ENCODE assay signal across 1 cellular context in genomic region chr3:129211772-129212171, GRCh38.
TF ChIP-seq lines count a peak whose summit lies in the region.

No MANE protein-coding gene starts in this region.

TF ChIP-seq in HepG2, 621 proteins besides CTCF, POLR2A, EP300 and RAD21 (continued from another document and continues in another):
- TF ChIP-seq HMGXB4 (CRISPR knock-in tag; IDR thresholded peaks at IDR 0.05; ENCODE audit: borderline replicate concordance in 1 of 2, low read depth in 1 of 2) (no peak), POGZ (CRISPR knock-in tag; IDR thresholded peaks at IDR 0.05) (no peak), TBX2 (CRISPR knock-in tag; IDR thresholded peaks at IDR 0.05; ENCODE audit: borderline replicate concordance) (no peak), PHF8 (CRISPR knock-in tag; IDR thresholded peaks at IDR 0.05) (peak; percentile 30; the same call in 1 of the 2 replicates), ZNF34 (CRISPR knock-in tag; IDR thresholded peaks at IDR 0.05; ENCODE audit: borderline replicate concordance) (no peak), SKIL (CRISPR knock-in tag; IDR thresholded peaks at IDR 0.05; ENCODE audit: borderline replicate concordance) (no peak), ELF4 (CRISPR knock-in tag; IDR thresholded peaks at IDR 0.05; ENCODE audit: borderline replicate concordance) (no peak), BRD4 (CRISPR knock-in tag; IDR thresholded peaks at IDR 0.05) (no peak), RERE (CRISPR knock-in tag; IDR thresholded peaks at IDR 0.05; ENCODE audit: low read depth) (no peak), ZNF224 (CRISPR knock-in tag; IDR thresholded peaks at IDR 0.05) (no peak), ZNF687 (CRISPR knock-in tag; IDR thresholded peaks at IDR 0.05) (peak; percentile 64), ZNF724P (CRISPR knock-in tag; IDR thresholded peaks at IDR 0.05; ENCODE audit: borderline replicate concordance) (no peak), UBTF (CRISPR knock-in tag; IDR thresholded peaks at IDR 0.05) (0 out of 2 replicates have a peak, but pooled peaks have one; percentile 18), ARID4A (CRISPR knock-in tag; IDR thresholded peaks at IDR 0.05; ENCODE audit: borderline replicate concordance) (no peak), ZNF468 (CRISPR knock-in tag; IDR thresholded peaks at IDR 0.05) (no peak), ZNF256 (CRISPR knock-in tag; conservative IDR thresholded peaks at IDR 0.05) (no peak), TAF15 (IDR thresholded peaks at IDR 0.05; ENCODE audit: low read depth, low read length, poor library complexity, severe bottlenecking) (no peak), ZNF496 (CRISPR knock-in tag; IDR thresholded peaks at IDR 0.05; ENCODE audit: insufficient replicate concordance) (no peak), DZIP1 (CRISPR knock-in tag; IDR thresholded peaks at IDR 0.05) (no peak), ZFP36L2 (CRISPR knock-in tag; IDR thresholded peaks at IDR 0.05) (no peak), NFRKB (IDR thresholded peaks at IDR 0.05) (no peak), NFE2L1 (CRISPR knock-in tag; IDR thresholded peaks at IDR 0.05; ENCODE audit: borderline replicate concordance) (no peak), ZNF740 (CRISPR knock-in tag; IDR thresholded peaks at IDR 0.05) (no peak), ZNF383 (CRISPR knock-in tag; IDR thresholded peaks at IDR 0.05; ENCODE audit: borderline replicate concordance) (no peak), HNRNPK (IDR thresholded peaks at IDR 0.05; ENCODE audit: low read depth, low read length, poor library complexity, severe bottlenecking) (no peak), ZNF343 (CRISPR knock-in tag; IDR thresholded peaks at IDR 0.05) (no peak), NCOR1 (IDR thresholded peaks at IDR 0.05; ENCODE audit: borderline replicate concordance, low read length) (no peak), ZNF10 (CRISPR knock-in tag; IDR thresholded peaks at IDR 0.05; ENCODE audit: borderline replicate concordance, low read depth) (no peak), PHF20 (CRISPR knock-in tag; IDR thresholded peaks at IDR 0.05) (no peak), NBN (conservative IDR thresholded peaks at IDR 0.05) (no peak), SATB2 (CRISPR knock-in tag; IDR thresholded peaks at IDR 0.05) (no peak), ATAD3A (CRISPR knock-in tag; IDR thresholded peaks at IDR 0.05) (no peak), MLX (CRISPR knock-in tag; IDR thresholded peaks at IDR 0.05) (no peak)
